28 cellular contexts compared by ENCODE assay signal in the genomic region with DNA sequence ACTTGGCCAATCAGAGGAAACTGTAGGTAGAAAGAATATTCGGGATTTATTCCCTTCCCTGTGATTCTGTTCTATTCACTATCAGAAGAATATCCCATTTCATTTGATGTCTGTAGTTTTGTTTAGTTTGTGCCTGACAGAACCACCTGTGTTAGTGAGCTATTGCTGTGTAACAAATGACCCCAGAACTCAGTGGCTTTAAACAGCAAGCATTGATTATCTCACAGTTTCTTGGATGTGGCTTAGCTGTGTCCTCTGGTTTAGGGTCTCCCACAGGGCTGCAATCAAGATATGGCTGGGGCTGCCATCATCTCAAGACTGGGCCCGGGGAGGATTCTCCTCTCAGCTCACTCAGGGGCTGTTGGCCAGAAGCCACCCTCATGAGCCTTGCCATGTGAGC.
A peak's percentile ranks its signal among the peaks of the same experiment; 100 is the strongest.
DNase-seq lines count a peak whose midpoint lies in the region; ATAC-seq, FAIRE-seq and TF ChIP-seq lines count a peak whose summit lies in the region.
"Had no signal": no experiment of that assay in that cellular context is flagged by ENCODE, and none has a peak within 500 bp of the region (broad histone marks: within the 10 kb centered on the region; RNA-seq: fewer than 3 reads in every experiment).

No MANE protein-coding gene starts in this region.

- H3K9me3 ChIP-seq in BLaER1 treated with 17β-estradiol and CSF1 and Interleukin-3, amounts not matched to agents 10 nM and 100 nM (replicated peaks in 1 of 11), result peaks cover 15 to 40% (median 24%) of the 10 kb centered on the region in 11 experiments; a peak in 21 of 22 replicates
- H3K9me3 ChIP-seq in HEK293 (ENCODE audit: control insufficient read depth, insufficient read depth, low read depth, low read length) (no peaks in the 10 kb centered on the region), K562 (replicated peaks; ENCODE audit: control insufficient read depth, insufficient read depth, low read depth, low read length) (no peaks in the 10 kb centered on the region), heart left ventricle (no peaks in the 10 kb centered on the region), ovary (no peaks in the 10 kb centered on the region)
- H3K9me3 ChIP-seq: BE2C had no signal

- TF ChIP-seq POLR2A in K562 (conservative IDR thresholded peaks at IDR 0.05) (no peak), heart left ventricle (IDR thresholded peaks at IDR 0.05) (no peak), ovary (IDR thresholded peaks at IDR 0.05) (no peak)

- CTCF ChIA-PET in HEK293 (lab: Yijun Ruan, JAX), result no interaction called here
- CTCF ChIA-PET in K562 (lab: Yijun Ruan, JAX; ENCODE audit: low intra/inter-chr PET ratio), result no interaction called here

- peaks cover 23% of the 10 kb centered on the region for H3K79me2 ChIP-seq in K562 (ENCODE audit: control insufficient read depth, insufficient read depth, low read length)

- peak overlapping the region in 6 of 11 experiments; percentile 4 to 95 (median 90); a peak in 2 of 22 replicates for H3K27ac ChIP-seq in BLaER1 treated with 17β-estradiol and CSF1 and Interleukin-3, amounts not matched to agents 10 nM and 100 nM
- no peak overlapping the region for H3K27ac ChIP-seq in HEK293 (ENCODE audit: extremely low read depth, low read depth, low read length)
- no peak overlapping the region for H3K27ac ChIP-seq in K562 (ENCODE audit: extremely low read depth, low read depth, low read length)
- H3K27ac ChIP-seq in heart left ventricle, result no peak overlapping the region
- H3K27ac ChIP-seq in ovary, result no peak overlapping the region
- H3K27ac ChIP-seq: BLaER1, C4-2B had no signal

- TF ChIP-seq EP300 in K562 (IDR thresholded peaks at IDR 0.05; ENCODE audit: low read length) (no peak), ovary (IDR thresholded peaks at IDR 0.05) (no peak)

- peaks cover 0 to 29% (median 6%) of the 10 kb centered on the region in 11 experiments; a peak in 8 of 22 replicates for H3K36me3 ChIP-seq in BLaER1 treated with 17β-estradiol and CSF1 and Interleukin-3, amounts not matched to agents 10 nM and 100 nM
- no peaks in the 10 kb centered on the region for H3K36me3 ChIP-seq in HEK293 (ENCODE audit: control insufficient read depth in 2 of 2, insufficient read depth in 1 of 2, low read length in 2 of 2)
- no peaks in the 10 kb centered on the region; the same call in 2 of the 3 replicates for H3K36me3 ChIP-seq in K562 (ENCODE audit: control insufficient read depth, insufficient read depth, low read length)
- H3K36me3 ChIP-seq in heart left ventricle, result no peaks in the 10 kb centered on the region
- no peaks in the 10 kb centered on the region for H3K36me3 ChIP-seq in ovary
- H3K36me3 ChIP-seq: BE2C, BLaER1 had no signal

- no peak for TF ChIP-seq RAD21 in K562 (CRISPR knock-in tag; conservative IDR thresholded peaks at IDR 0.05 in 1 of 2, IDR thresholded peaks at IDR 0.05 in 1 of 2)

- no peak overlapping the region for H3K9ac ChIP-seq in BLaER1 treated with 17β-estradiol and CSF1 and Interleukin-3, amounts not matched to agents 10 nM and 100 nM
- H3K9ac ChIP-seq in K562 (ENCODE audit: insufficient read depth in 1 of 2, low read depth in 2 of 2, low read length in 2 of 2), result no peak overlapping the region
- H3K9ac ChIP-seq: BLaER1 had no signal

- ATAC-seq in K562 (no peak), heart left ventricle (no peak), HG03039 (IDR thresholded peaks at IDR 0.05; ENCODE audit: unreplicated experiment) (no peak)
- ATAC-seq: CD8-positive, alpha-beta T cell; GM12878 had no signal

- WGBS in K562 (ENCODE audit: insufficient coverage, low coverage, missing lambda C conversion rate), result 78% methylated on average over 2 of the region's 2 CpGs
- WGBS in heart left ventricle, 4 donors, result 90 to 100% (median 96%) methylated on average over 2 of the region's 2 CpGs
- 93 to 97% (median 94%) methylated on average over 2 of the region's 2 CpGs for WGBS in ovary, 3 donors

- peaks cover 43 to 84% (median 71%) of the 10 kb centered on the region in 10 experiments for H3K4me1 ChIP-seq in BLaER1 treated with 17β-estradiol and CSF1 and Interleukin-3, amounts not matched to agents 10 nM and 100 nM
- H3K4me1 ChIP-seq in HEK293 (ENCODE audit: control insufficient read depth, insufficient read depth, low read length), result peaks cover 10% of the 10 kb centered on the region
- peaks cover 16 to 47% of the 10 kb centered on the region in 2 experiments for H3K4me1 ChIP-seq in K562 (replicated peaks in 1 of 2; ENCODE audit: control insufficient read depth in 2 of 2, insufficient read depth in 2 of 2, low read length in 2 of 2)
- peaks cover 0 to 42% (median 11%) of the 10 kb centered on the region in 12 donors for H3K4me1 ChIP-seq in heart left ventricle
- H3K4me1 ChIP-seq in ovary (ENCODE audit: insufficient read depth), result peaks cover 2% of the 10 kb centered on the region
- H3K4me1 ChIP-seq: BE2C had no signal

- H3K9me1 ChIP-seq in K562 (ENCODE audit: control insufficient read depth, insufficient read depth, low read length), result no peaks in the 10 kb centered on the region

- no peak overlapping the region for H2AFZ ChIP-seq in K562 (ENCODE audit: low read depth, low read length)

- peak overlapping the region in 3 of 11 experiments; percentile 84 to 87 (median 84); a peak in 2 of 22 replicates for H3K4me2 ChIP-seq in BLaER1 treated with 17β-estradiol and CSF1 and Interleukin-3, amounts not matched to agents 10 nM and 100 nM
- H3K4me2 ChIP-seq in K562 (ENCODE audit: insufficient read depth, low read length), result no peak overlapping the region
- H3K4me2 ChIP-seq: BLaER1 had no signal

- in situ Hi-C loops in K562 (cut with MboI), result no loop called here

- TF ChIP-seq CTCF in HEK293 (tag by site-specific recombination; IDR thresholded peaks at IDR 0.05) (no peak), K562 (IDR thresholded peaks at IDR 0.05 in 2 of 3, conservative IDR thresholded peaks at IDR 0.05 in 1 of 3; ENCODE audit: insufficient read depth in 2 of 3, low read depth in 1 of 3, low read length in 3 of 3) (no peak), heart left ventricle (IDR thresholded peaks at IDR 0.05) (no peak), D721Med (IDR thresholded peaks at IDR 0.05; ENCODE audit: insufficient read depth, missing control alignments) (no peak), ovary (IDR thresholded peaks at IDR 0.05) (no peak)

- H3K27me3 ChIP-seq in BLaER1 treated with 17β-estradiol and CSF1 and Interleukin-3, amounts not matched to agents 10 nM and 100 nM, result no peaks in the 10 kb centered on the region
- H3K27me3 ChIP-seq in K562 (ENCODE audit: control insufficient read depth in 2 of 2, insufficient read depth in 2 of 2, low read length in 2 of 2), result no peaks in the 10 kb centered on the region
- no peaks in the 10 kb centered on the region for H3K27me3 ChIP-seq in heart left ventricle
- no peaks in the 10 kb centered on the region for H3K27me3 ChIP-seq in ovary
- H3K27me3 ChIP-seq: BE2C, BLaER1 had no signal

- H4K20me1 ChIP-seq in BLaER1 treated with 17β-estradiol and CSF1 and Interleukin-3, amounts not matched to agents 10 nM and 100 nM, result no peaks in the 10 kb centered on the region; a peak in 1 of 22 replicates
- H4K20me1 ChIP-seq in K562 (replicated peaks; ENCODE audit: control insufficient read depth, insufficient read depth, low read length), result no peaks in the 10 kb centered on the region
- H4K20me1 ChIP-seq: BLaER1 had no signal

- no TSS peak for BruUV-seq in K562 (replicated peaks; lab: Mats Ljungman, UMichigan)

- FAIRE-seq in K562 (lab: Jason Lieb, UNC) (no peak), D721Med (lab: Jason Lieb, UNC) (no peak)
- FAIRE-seq: A204.1, GM12878, GM12892, GM18507 had no signal

- DNase-seq in K562 (ENCODE audit: extremely low read depth in 1 of 4, low spot score in 3 of 4) (no peak), mesenteric fat pad (ENCODE audit: low spot score) (peak; percentile 18), heart left ventricle (no peak), D721Med (ENCODE audit: insufficient read length, low spot score) (no peak), ovary (no peak)
- DNase-seq: 8988T; ACHN; BE2C; Caco-2; Calu3; CD4-positive, alpha-beta T cell; CD8-positive, alpha-beta T cell; DMS 273 treated with DMSO at 0.1 percent for 48 hours; DMS153; DMS53; DMS79; DND-41; EL; GDM1 had no signal

- POLR2A ChIA-PET in HEK293 (lab: Yijun Ruan, JAX), result no interaction called here
- POLR2A ChIA-PET in K562 (lab: Yijun Ruan, JAX), result interaction anchor here (0.5 to 1.4 kb wide), 4 partner anchors 9 to 138 kb away, joined by 3 to 5 read pairs (median 3); no protein-coding TSS in a partner anchor

- intact Hi-C loops in K562 (cut with micrococcal nuclease) (loop anchor here (5.0 kb wide), 1 partner anchor 73 kb away; no protein-coding TSS in a partner anchor), heart left ventricle (cut with DNase I) (no loop called here), ovary (cut with DNase I) (no loop called here)

- H3K4me3 ChIP-seq in BLaER1 treated with 17β-estradiol and CSF1 and Interleukin-3, amounts not matched to agents 10 nM and 100 nM, result peak overlapping the region in 1 of 10 experiments; percentile 9; a peak in 1 of 20 replicates
- H3K4me3 ChIP-seq in HEK293 (ENCODE audit: low read depth, low read length) (no peak overlapping the region), K562 (no peak overlapping the region), heart left ventricle (no peak overlapping the region), ovary (no peak overlapping the region)
- H3K4me3 ChIP-seq: BLaER1, GM12878 had no signal

TF ChIP-seq in HEK293, 187 proteins besides CTCF, POLR2A, EP300 and RAD21:
- TF ChIP-seq RBAK (tag by site-specific recombination; IDR thresholded peaks at IDR 0.05) (peak; percentile 89), ZNF664 (tag by site-specific recombination; IDR thresholded peaks at IDR 0.05) (no peak)
TF ChIP-seq in HEK293: peak in this region for 1.

TF ChIP-seq in K562, 482 proteins besides CTCF, POLR2A, EP300 and RAD21 (continues in another document):
- TF ChIP-seq YY1 (IDR thresholded peaks at IDR 0.05; ENCODE audit: borderline replicate concordance in 1 of 3, control insufficient read depth in 1 of 3, extremely low read depth in 1 of 3, insufficient read depth in 3 of 3, insufficient read length in 1 of 3, insufficient replicate concordance in 2 of 3, low read depth in 1 of 3, low read length in 2 of 3), result no peak
- peak; percentile 95 for TF ChIP-seq BCOR (IDR thresholded peaks at IDR 0.05)
- TF ChIP-seq ZNF57 (CRISPR knock-in tag; IDR thresholded peaks at IDR 0.05), result no peak
- TF ChIP-seq ZNF507 (tag; conservative IDR thresholded peaks at IDR 0.05), result no peak
- no peak for TF ChIP-seq PCBP1 (IDR thresholded peaks at IDR 0.05; ENCODE audit: low read depth, low read length, poor library complexity, severe bottlenecking)
- no peak for TF ChIP-seq KDM5B (IDR thresholded peaks at IDR 0.05; ENCODE audit: insufficient replicate concordance, low read depth, low read length)
- peak; percentile 81 for TF ChIP-seq TRIM28 (IDR thresholded peaks at IDR 0.05)
- no peak for TF ChIP-seq HLTF (IDR thresholded peaks at IDR 0.05)

Comparison
In these comparisons a context has a peak if more than half of its experiments do, and no peak if none do; other contexts are left out.
1. H3K27ac ChIP-seq: peak in BLaER1 treated with 17β-estradiol and CSF1 and Interleukin-3, amounts not matched to agents 10 nM and 100 nM (6 of 11); none in HEK293 (single experiment), K562 (single experiment), heart left ventricle (0 of 12) and ovary (0 of 2).